In the genomic region with DNA sequence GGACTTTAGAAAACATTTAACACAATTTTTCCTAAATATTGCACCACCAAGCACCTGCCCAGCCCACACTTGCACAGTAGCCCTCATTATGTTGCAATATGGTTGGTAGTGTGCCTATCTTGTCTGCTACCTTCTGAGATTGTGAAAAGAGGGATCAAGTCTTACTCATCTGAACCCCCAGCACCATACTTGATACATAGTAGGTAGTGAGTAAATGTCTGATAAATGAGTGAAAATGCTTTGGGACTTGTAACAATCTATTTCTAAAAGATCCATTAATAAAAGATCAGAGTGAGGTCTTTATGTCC, we compare ENCODE assay signal across 1 cellular context.
TF ChIP-seq lines count a peak whose summit lies in the region.

No MANE protein-coding gene starts in this region.

TF ChIP-seq in GM23338, 12 proteins besides CTCF, POLR2A, EP300 and RAD21 (continued from another document):
- TF ChIP-seq, protein P1, sequence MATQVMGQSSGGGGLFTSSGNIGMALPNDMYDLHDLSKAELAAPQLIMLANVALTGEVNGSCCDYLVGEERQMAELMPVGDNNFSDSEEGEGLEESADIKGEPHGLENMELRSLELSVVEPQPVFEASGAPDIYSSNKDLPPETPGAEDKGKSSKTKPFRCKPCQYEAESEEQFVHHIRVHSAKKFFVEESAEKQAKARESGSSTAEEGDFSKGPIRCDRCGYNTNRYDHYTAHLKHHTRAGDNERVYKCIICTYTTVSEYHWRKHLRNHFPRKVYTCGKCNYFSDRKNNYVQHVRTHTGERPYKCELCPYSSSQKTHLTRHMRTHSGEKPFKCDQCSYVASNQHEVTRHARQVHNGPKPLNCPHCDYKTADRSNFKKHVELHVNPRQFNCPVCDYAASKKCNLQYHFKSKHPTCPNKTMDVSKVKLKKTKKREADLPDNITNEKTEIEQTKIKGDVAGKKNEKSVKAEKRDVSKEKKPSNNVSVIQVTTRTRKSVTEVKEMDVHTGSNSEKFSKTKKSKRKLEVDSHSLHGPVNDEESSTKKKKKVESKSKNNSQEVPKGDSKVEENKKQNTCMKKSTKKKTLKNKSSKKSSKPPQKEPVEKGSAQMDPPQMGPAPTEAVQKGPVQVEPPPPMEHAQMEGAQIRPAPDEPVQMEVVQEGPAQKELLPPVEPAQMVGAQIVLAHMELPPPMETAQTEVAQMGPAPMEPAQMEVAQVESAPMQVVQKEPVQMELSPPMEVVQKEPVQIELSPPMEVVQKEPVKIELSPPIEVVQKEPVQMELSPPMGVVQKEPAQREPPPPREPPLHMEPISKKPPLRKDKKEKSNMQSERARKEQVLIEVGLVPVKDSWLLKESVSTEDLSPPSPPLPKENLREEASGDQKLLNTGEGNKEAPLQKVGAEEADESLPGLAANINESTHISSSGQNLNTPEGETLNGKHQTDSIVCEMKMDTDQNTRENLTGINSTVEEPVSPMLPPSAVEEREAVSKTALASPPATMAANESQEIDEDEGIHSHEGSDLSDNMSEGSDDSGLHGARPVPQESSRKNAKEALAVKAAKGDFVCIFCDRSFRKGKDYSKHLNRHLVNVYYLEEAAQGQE (IDR thresholded peaks at IDR 0.05; ENCODE audit: unreplicated experiment): no peak
- no peak for TF ChIP-seq EZH2phosphoT487 (IDR thresholded peaks at IDR 0.05; ENCODE audit: unreplicated experiment)
- TF ChIP-seq ZNF331 (CRISPR knock-in tag; IDR thresholded peaks at IDR 0.05; ENCODE audit: low read depth): no peak
- no peak for TF ChIP-seq JUNB (IDR thresholded peaks at IDR 0.05; ENCODE audit: unreplicated experiment)
- TF ChIP-seq POLR2AphosphoS5 (IDR thresholded peaks at IDR 0.05; ENCODE audit: low read depth): no peak
- TF ChIP-seq, protein P2, sequence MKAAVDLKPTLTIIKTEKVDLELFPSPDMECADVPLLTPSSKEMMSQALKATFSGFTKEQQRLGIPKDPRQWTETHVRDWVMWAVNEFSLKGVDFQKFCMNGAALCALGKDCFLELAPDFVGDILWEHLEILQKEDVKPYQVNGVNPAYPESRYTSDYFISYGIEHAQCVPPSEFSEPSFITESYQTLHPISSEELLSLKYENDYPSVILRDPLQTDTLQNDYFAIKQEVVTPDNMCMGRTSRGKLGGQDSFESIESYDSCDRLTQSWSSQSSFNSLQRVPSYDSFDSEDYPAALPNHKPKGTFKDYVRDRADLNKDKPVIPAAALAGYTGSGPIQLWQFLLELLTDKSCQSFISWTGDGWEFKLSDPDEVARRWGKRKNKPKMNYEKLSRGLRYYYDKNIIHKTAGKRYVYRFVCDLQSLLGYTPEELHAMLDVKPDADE (IDR thresholded peaks at IDR 0.05): no peak
- no peak for TF ChIP-seq STAT1 (IDR thresholded peaks at IDR 0.05; ENCODE audit: unreplicated experiment)
- TF ChIP-seq ZNF114 (CRISPR knock-in tag; IDR thresholded peaks at IDR 0.05): no peak
- TF ChIP-seq CREB1 (CRISPR knock-in tag; IDR thresholded peaks at IDR 0.05; ENCODE audit: low read depth): no peak
